20 cellular contexts compared by ENCODE assay signal in genomic region chr6:146919017-146919416, GRCh38.
DNase-seq lines count a peak whose midpoint lies in the region; ATAC-seq and TF ChIP-seq lines count a peak whose summit lies in the region.
"Had no signal": no experiment of that assay in that cellular context is flagged by ENCODE, and none has a peak within 500 bp of the region (broad histone marks: within the 10 kb centered on the region; RNA-seq: fewer than 3 reads in every experiment).

No MANE protein-coding gene starts in this region.

- intact Hi-C loops in Panc1 (cut with micrococcal nuclease; ENCODE audit: unreplicated experiment), result no loop called here

- DNase-seq in NCI-H146 (lab: John Stamatoyannopoulos, UW) (peak; percentile 9), NCI-H146 treated with DMSO at 0.1 percent for 48 hours (lab: John Stamatoyannopoulos, UW; ENCODE audit: unreplicated experiment) (no peak), Panc1 (ENCODE audit: low read depth, low spot score) (no peak), DMS79 (lab: John Stamatoyannopoulos, UW) (no peak)
- DNase-seq: AML-193; C1 segment of cervical spinal cord; CD4-positive, alpha-beta memory T cell; CD4-positive, CD25-positive, alpha-beta regulatory T cell; CD8-positive, alpha-beta memory T cell; COR-L47; DMS 273 treated with DMSO at 0.1 percent for 48 hours; DMS153; DMS53; DMS79 treated with DMSO at 0.1 percent for 48 hours; GF-D8 had no signal

- H3K36me3 ChIP-seq in Panc1 (ENCODE audit: control insufficient read depth, insufficient read depth, low read length), result no peaks in the 10 kb centered on the region
- no peaks in the 10 kb centered on the region for H3K36me3 ChIP-seq in parathyroid adenoma (ENCODE audit: control insufficient read depth, insufficient read depth, low read length)
- H3K36me3 ChIP-seq: BLaER1 had no signal

- peaks cover 16% of the 10 kb centered on the region; the same call in 1 of the 2 replicates for H3K9me3 ChIP-seq in Panc1 (ENCODE audit: control insufficient read depth, insufficient read depth, low read depth, low read length)
- no peaks in the 10 kb centered on the region for H3K9me3 ChIP-seq in parathyroid adenoma (ENCODE audit: control insufficient read depth, low read length)
- H3K9me3 ChIP-seq: BLaER1 had no signal

- in situ Hi-C loops in Panc1 (cut with HindIII; ENCODE audit: low pct_unique_long_range_greater_than_20kb, low sequenced_read_pairs), result no loop called here

- H3K9ac ChIP-seq in parathyroid adenoma, result no peak overlapping the region
- H3K9ac ChIP-seq: BLaER1 had no signal

- TF ChIP-seq CTCF in Panc1 (IDR thresholded peaks at IDR 0.05), result no peak
- no peak for TF ChIP-seq CTCF in parathyroid adenoma (IDR thresholded peaks at IDR 0.05)

- H3K79me2 ChIP-seq in parathyroid adenoma, result no peaks in the 10 kb centered on the region

- H3K4me1 ChIP-seq in Panc1 (ENCODE audit: control insufficient read depth, insufficient read depth, low read length) (peaks cover 20% of the 10 kb centered on the region), parathyroid adenoma (peaks cover 24% of the 10 kb centered on the region)
- H3K4me1 ChIP-seq: BLaER1 had no signal

- no peak overlapping the region for H3K4me3 ChIP-seq in Panc1 (ENCODE audit: low read depth in 2 of 2, low read length in 2 of 2)
- no peak overlapping the region for H3K4me3 ChIP-seq in parathyroid adenoma (ENCODE audit: low read depth, low read length)
- H3K4me3 ChIP-seq: A549, BLaER1 had no signal

- H3K27me3 ChIP-seq in Panc1 (ENCODE audit: control insufficient read depth, insufficient read depth, low read length) (no peaks in the 10 kb centered on the region), parathyroid adenoma (ENCODE audit: control insufficient read depth, insufficient read depth, low read length) (no peaks in the 10 kb centered on the region)
- H3K27me3 ChIP-seq: BLaER1 had no signal

- peak overlapping the region; percentile 99; the same call in 1 of the 2 replicates for H3K27ac ChIP-seq in Panc1 (ENCODE audit: low read length)
- peak overlapping the region; percentile 60 for H3K27ac ChIP-seq in parathyroid adenoma
- H3K27ac ChIP-seq: 22Rv1, BLaER1 had no signal

- CTCF ChIA-PET in Panc1 (lab: Charles Lee), result no interaction called here

- H2AFZ ChIP-seq in parathyroid adenoma, result peak overlapping the region; percentile 13

- no TSS peak for BruUV-seq in Panc1 (replicated peaks; lab: Mats Ljungman, UMichigan)

- H3K4me2 ChIP-seq in parathyroid adenoma (ENCODE audit: low read length), result no peak overlapping the region
- H3K4me2 ChIP-seq: A549, BLaER1 had no signal

- POLR2A ChIA-PET in Panc1 (lab: Charles Lee), result no interaction called here

- ATAC-seq in Panc1, result no peak
- no peak for ATAC-seq in GM19328 (IDR thresholded peaks at IDR 0.05; ENCODE audit: unreplicated experiment)
- ATAC-seq: A549 had no signal
